In the genomic region with DNA sequence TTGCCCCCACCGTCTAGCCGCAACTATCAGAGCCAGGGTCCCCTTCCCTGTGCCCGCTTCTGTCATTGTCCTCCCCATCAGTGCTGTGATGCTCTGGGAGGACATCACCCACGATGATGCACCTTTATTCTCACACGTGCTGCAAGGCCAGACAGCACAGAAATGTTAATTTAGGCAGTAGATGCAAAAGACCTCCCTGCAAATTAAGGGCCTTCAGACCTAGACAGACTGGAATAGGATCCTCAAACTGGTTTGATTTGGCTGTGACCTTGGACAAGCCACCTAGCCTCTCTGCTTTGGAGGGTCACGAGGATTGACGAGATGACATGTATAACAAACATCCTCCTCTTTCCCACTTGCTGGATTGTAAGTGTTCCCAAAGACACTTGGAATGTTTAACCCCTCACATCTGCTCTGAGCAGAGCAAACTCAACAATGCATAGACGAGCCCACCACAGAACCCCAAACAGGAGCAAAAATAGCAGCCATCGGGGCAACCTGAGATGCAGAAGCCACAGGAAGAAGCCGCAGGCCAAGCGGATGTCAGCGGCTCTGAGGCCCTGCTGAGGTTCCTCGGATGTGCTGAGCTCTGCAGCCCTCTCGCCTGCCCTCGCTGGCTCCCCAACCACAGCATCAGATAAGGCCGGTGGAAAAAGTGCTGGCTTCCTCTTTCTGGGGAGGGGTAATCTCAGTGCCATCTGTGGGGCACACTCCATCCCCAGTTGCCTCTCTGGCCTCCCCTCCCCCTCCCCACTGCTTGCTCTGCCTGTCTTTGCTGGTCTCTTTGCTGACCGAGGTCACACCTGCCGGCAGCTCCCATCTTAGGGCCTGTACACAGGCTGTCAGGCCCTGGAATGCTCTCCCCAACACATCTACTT, we compare ENCODE assay signal across 9 cellular contexts.
DNase-seq lines count a peak whose midpoint lies in the region; ATAC-seq lines count a peak whose summit lies in the region.
"Had no signal": no experiment of that assay in that cellular context is flagged by ENCODE, and none has a peak within 500 bp of the region (broad histone marks: within the 10 kb centered on the region; RNA-seq: fewer than 3 reads in every experiment).

No MANE protein-coding gene starts in this region.

- ATAC-seq in GM19025 (IDR thresholded peaks at IDR 0.05; ENCODE audit: low read depth, unreplicated experiment) (peak; percentile 76), HG03432 (IDR thresholded peaks at IDR 0.05; ENCODE audit: unreplicated experiment) (peak; percentile 76), HG03439 (IDR thresholded peaks at IDR 0.05; ENCODE audit: unreplicated experiment) (no peak)

- no peaks in the 10 kb centered on the region for H3K9me3 Mint-ChIP-seq in dendritic cell treated with granulocyte-macrophage colony-stimulating factor and Interleukin-4, amounts not matched to agents 40 ng/mL and 50 ng/mL, for 4 days
- H3K9me3 Mint-ChIP-seq: IgD-negative memory B cell had no signal

- H3K4me1 Mint-ChIP-seq in dendritic cell treated with granulocyte-macrophage colony-stimulating factor and Interleukin-4, amounts not matched to agents 40 ng/mL and 50 ng/mL, for 4 days (ENCODE audit: low read depth): peaks cover 81% of the 10 kb centered on the region

- intact Hi-C loops in dendritic cell treated with granulocyte-macrophage colony-stimulating factor and Interleukin-4, amounts not matched to agents 40 ng/mL and 50 ng/mL, for 4 days (cut with micrococcal nuclease): no loop called here

- no peak overlapping the region for H3K4me3 Mint-ChIP-seq in dendritic cell treated with granulocyte-macrophage colony-stimulating factor and Interleukin-4, amounts not matched to agents 40 ng/mL and 50 ng/mL, for 4 days

- no peaks in the 10 kb centered on the region for H3K36me3 Mint-ChIP-seq in dendritic cell treated with granulocyte-macrophage colony-stimulating factor and Interleukin-4, amounts not matched to agents 40 ng/mL and 50 ng/mL, for 4 days (ENCODE audit: low read depth)
- H3K36me3 Mint-ChIP-seq: IgD-negative memory B cell had no signal

- DNase-seq in activated CD4-positive, CD25-positive, alpha-beta regulatory T cell (lab: John Stamatoyannopoulos, UW): peak; percentile 15 to 50 (median 39)
- peak; percentile 38 for DNase-seq in stimulated activated CD8-positive, alpha-beta memory T cell treated with anti-CD3 and anti-CD28 coated beads, Interleukin-15, amount 100 ng/mL, for 24 hours (ENCODE audit: low read depth)
- no peak for DNase-seq in cortex of kidney (lab: John Stamatoyannopoulos, UW)
- DNase-seq in iPS-NIHi7 (ENCODE audit: extremely low spot score): no peak

- H3K27me3 Mint-ChIP-seq in dendritic cell treated with granulocyte-macrophage colony-stimulating factor and Interleukin-4, amounts not matched to agents 40 ng/mL and 50 ng/mL, for 4 days: peaks cover 34% of the 10 kb centered on the region

- H3K27ac Mint-ChIP-seq in dendritic cell treated with granulocyte-macrophage colony-stimulating factor and Interleukin-4, amounts not matched to agents 40 ng/mL and 50 ng/mL, for 4 days: peak overlapping the region; percentile 57

Comparison
In these comparisons a context has a peak if more than half of its experiments do, and no peak if none do; other contexts are left out.
1. DNase-seq: peak in activated CD4-positive, CD25-positive, alpha-beta regulatory T cell (4 of 4) and stimulated activated CD8-positive, alpha-beta memory T cell treated with anti-CD3 and anti-CD28 coated beads, Interleukin-15, amount 100 ng/mL, for 24 hours (single experiment); none in cortex of kidney (single experiment) and iPS-NIHi7 (single experiment).